Comparison of ENCODE assay signal across 8 cellular contexts in the genomic region with DNA sequence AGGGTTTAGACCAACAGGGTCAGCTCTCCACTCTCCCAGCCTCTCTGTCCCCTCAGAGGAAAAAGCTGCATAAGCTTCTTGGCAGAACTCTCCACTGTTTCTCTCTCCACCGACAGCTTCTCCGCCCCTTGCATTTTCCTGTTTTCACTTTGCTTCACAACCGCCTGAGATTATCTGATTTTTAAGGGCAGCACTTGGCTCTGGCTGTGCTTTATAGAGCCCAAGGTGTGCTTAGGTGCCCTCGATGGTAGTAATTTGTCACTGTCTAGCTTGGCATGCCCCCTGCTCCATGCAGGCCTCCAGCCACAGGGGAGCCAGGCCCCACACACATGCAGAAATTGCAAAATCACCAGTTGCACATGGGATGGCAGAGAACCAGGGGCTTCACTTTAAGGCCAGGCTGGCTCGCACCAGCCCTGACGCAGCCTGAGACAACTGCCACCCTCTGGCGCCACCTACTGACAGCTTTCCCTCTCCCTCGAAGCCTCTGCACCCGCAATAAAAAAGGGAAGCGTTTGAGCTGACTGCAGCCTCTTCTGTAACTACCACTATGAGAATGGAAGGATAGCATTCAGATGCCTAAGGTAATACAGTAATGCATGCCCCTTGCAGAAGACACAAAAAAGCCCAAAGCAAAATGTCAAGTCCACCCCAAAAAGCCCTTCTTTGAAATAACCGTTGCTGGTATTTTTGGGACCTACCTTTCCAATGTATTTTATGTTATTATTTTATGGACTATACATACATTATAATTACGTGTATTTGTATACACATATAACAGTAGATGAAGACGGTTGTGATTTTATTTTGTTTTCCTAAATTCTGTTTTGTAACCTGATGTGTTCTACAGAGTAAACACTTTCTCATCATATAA. TPM values are rescaled to one million over a fixed set of nuclear protein-coding genes. Genes with fewer than 3 reads are reported as not detected.
DNase-seq lines count a peak whose midpoint lies in the region; ATAC-seq, FAIRE-seq and TF ChIP-seq lines count a peak whose summit lies in the region.

No MANE protein-coding gene starts in this region.

- H3K27me3 ChIP-seq in HepG2 (ENCODE audit: control insufficient read depth in 1 of 2, insufficient read depth in 2 of 2, low read length in 2 of 2): peaks cover 0 to 8% of the 10 kb centered on the region in 2 experiments; a peak in 1 of 5 replicates

- H3K9ac ChIP-seq in HepG2 (ENCODE audit: insufficient read depth, low read depth, low read length): no peak overlapping the region

- ATAC-seq in GM18907 (IDR thresholded peaks at IDR 0.05; ENCODE audit: unreplicated experiment) (peak; percentile 92), HG03159 (IDR thresholded peaks at IDR 0.05; ENCODE audit: unreplicated experiment) (peak; percentile 93), HepG2 (peak; percentile 97)

- WGBS in HepG2 (ENCODE audit: low lambda C conversion rate): 5% methylated on average over 12 of the region's 13 CpGs

- H3K4me3 ChIP-seq in HepG2 (replicated peaks in 1 of 3; ENCODE audit: insufficient read depth in 1 of 3, low read depth in 2 of 3, low read length in 3 of 3): no peak overlapping the region

- TF ChIP-seq CTCF in HepG2 (CRISPR knock-in tag; IDR thresholded peaks at IDR 0.05): peak; percentile 93

- no peaks in the 10 kb centered on the region for H4K20me1 ChIP-seq in HepG2 (ENCODE audit: insufficient read depth, low read length)

- no peak overlapping the region for H3K27ac ChIP-seq in HepG2 (ENCODE audit: extremely low read length, insufficient read depth, low read length)

- BruUV-seq in HepG2 (replicated peaks; lab: Mats Ljungman, UMichigan): no TSS peak

- peak; percentile 86 for TF ChIP-seq RAD21 in HepG2 (CRISPR knock-in tag; IDR thresholded peaks at IDR 0.05)

- POLR2A ChIA-PET in HepG2 (lab: Yijun Ruan, JAX): no interaction called here

- no peaks in the 10 kb centered on the region for H3K9me3 ChIP-seq in HepG2 (ENCODE audit: low read length)

- no peak overlapping the region for H3K4me2 ChIP-seq in HepG2 (ENCODE audit: low read depth, low read length)

- no peaks in the 10 kb centered on the region for H3K79me2 ChIP-seq in HepG2 (ENCODE audit: insufficient read depth, low read length)

- in situ Hi-C loops in HepG2 (cut with HindIII; ENCODE audit: extremely low pct_ligation_motif_present, low pct_unique_long_range_greater_than_20kb): loop anchor here (5.0 to 25.0 kb wide), 2 partner anchors 346 to 711 kb away; no protein-coding TSS in a partner anchor

- TF ChIP-seq EP300 in HepG2 (IDR thresholded peaks at IDR 0.05; ENCODE audit: low read depth in 2 of 2, low read length in 2 of 2): no peak
- TF ChIP-seq EP300 in HepG2 (CRISPR knock-in tag; IDR thresholded peaks at IDR 0.05; ENCODE audit: borderline replicate concordance): no peak

- no peak overlapping the region for H2AFZ ChIP-seq in HepG2 (ENCODE audit: low read length)

- DNase-seq in AG20443 (ENCODE audit: low spot score) (peak; percentile 89), NCI-H345 (lab: John Stamatoyannopoulos, UW) (peak; percentile 79), cerebellum (ENCODE audit: low spot score) (peak; percentile 41), HepG2 (ENCODE audit: low spot score) (peak; percentile 40)
- DNase-seq in activated CD4-positive, alpha-beta T cell treated with anti-CD3 and anti-CD28 coated beads for 1 hour: peak; percentile 50
- peak; percentile 38 to 66 (median 43) for DNase-seq in stimulated activated CD4-positive, alpha-beta T cell treated with anti-CD3 and anti-CD28 coated beads, TNF-alpha, amount 100 ng/mL, for 4 hours (ENCODE audit: low read depth in 3 of 3)

- no peaks in the 10 kb centered on the region for H3K4me1 ChIP-seq in HepG2 (ENCODE audit: insufficient read depth, low read length)

- intact Hi-C loops in HepG2 (cut with micrococcal nuclease; ENCODE audit: unreplicated experiment): loop anchor here (5.0 to 10.0 kb wide), 3 partner anchors 86 to 703 kb away; no protein-coding TSS in a partner anchor

- TF ChIP-seq POLR2A in HepG2 (IDR thresholded peaks at IDR 0.05; ENCODE audit: insufficient read depth in 1 of 2, low read depth in 2 of 2, low read length in 2 of 2): no peak

- CTCF ChIA-PET in HepG2 (lab: Yijun Ruan, JAX; ENCODE audit: low intra/inter-chr PET ratio, low total read pairs): interaction anchor here (0.9 kb wide), 1 partner anchor 347 kb away, joined by 4 read pairs; no protein-coding TSS in a partner anchor

- H3K36me3 ChIP-seq in HepG2 (replicated peaks in 1 of 2; ENCODE audit: control insufficient read depth in 1 of 2, insufficient read depth in 2 of 2, low read length in 2 of 2): no peaks in the 10 kb centered on the region

- FAIRE-seq in HepG2 (lab: Jason Lieb, UNC): peak; percentile 65

TF ChIP-seq in HepG2, 621 proteins besides CTCF, POLR2A, EP300 and RAD21 (continues in another document):
- TF ChIP-seq STAG1 (CRISPR knock-in tag; IDR thresholded peaks at IDR 0.05): peak; percentile 88
- peak; percentile 59 for TF ChIP-seq SMC3 (IDR thresholded peaks at IDR 0.05; ENCODE audit: low read length)
- TF ChIP-seq REXO4 (CRISPR knock-in tag; IDR thresholded peaks at IDR 0.05; ENCODE audit: borderline replicate concordance): 0 out of 2 replicates have a peak, but pooled peaks have one; percentile 25
- no peak for TF ChIP-seq ZBTB49 (CRISPR knock-in tag; IDR thresholded peaks at IDR 0.05; ENCODE audit: borderline replicate concordance)
- TF ChIP-seq ZNF768 (CRISPR knock-in tag; IDR thresholded peaks at IDR 0.05): no peak

RNA-seq across cellular contexts. Expression of gene RIMBP2, which starts 32.0 kb away (rescaled TPM):
- 14.5 TPM for total RNA-seq in cerebellum
- not detected in 2 replicates for total RNA-seq in HepG2 (2016; rRNA removed; fragmentation: Illumina TruSeq; extraction: Trizol)
- total RNA-seq in HepG2 (2016; cell fraction: cytosol; rRNA removed; fragmentation: Illumina TruSeq; extraction: Trizol; ENCODE audit: low read depth): not detected in 2 replicates
- not detected in 2 replicates for total RNA-seq in HepG2 (2016; cell fraction: insoluble cytoplasmic fraction; rRNA removed; fragmentation: Illumina TruSeq; extraction: Trizol)
- total RNA-seq in HepG2 (2016; cell fraction: membrane; rRNA removed; fragmentation: Illumina TruSeq; extraction: Trizol): not detected in 2 replicates
- not detected in 2 replicates for total RNA-seq in HepG2 (2016; cell fraction: nucleus; rRNA removed; fragmentation: Illumina TruSeq; extraction: Trizol)
- polyA plus RNA-seq in HepG2 (2011; rRNA removed): 0.03 TPM in 1 of 2 replicates, not detected in the other
- 0.03 TPM in 1 of 2 replicates, not detected in the other for polyA plus RNA-seq in HepG2 (2011; cell fraction: cytosol; rRNA removed)
- 0.06 and 0.09 TPM in 2 replicates for polyA plus RNA-seq in HepG2 (2011; cell fraction: nucleus; rRNA removed)
- not detected in 2 replicates for polyA plus RNA-seq in HepG2 (2012)
- polyA plus RNA-seq in HepG2 (2016; cell fraction: cytosol; fragmentation: Illumina TruSeq; extraction: Trizol; ENCODE audit: low read depth): not detected in 2 replicates
- not detected in 2 replicates for polyA plus RNA-seq in HepG2 (2016; cell fraction: insoluble cytoplasmic fraction; fragmentation: Illumina TruSeq; extraction: Trizol; ENCODE audit: low read depth)
- polyA plus RNA-seq in HepG2 (2016; cell fraction: membrane; fragmentation: Illumina TruSeq; extraction: Trizol; ENCODE audit: low read depth): not detected in 2 replicates
- not detected in 2 replicates for polyA plus RNA-seq in HepG2 (2016; cell fraction: nucleus; fragmentation: Illumina TruSeq; extraction: Trizol; ENCODE audit: insufficient read depth, low read depth)
- 0.08 TPM in 1 of 2 replicates, not detected in the other for polyA minus RNA-seq in HepG2 (2011; rRNA and poly(A)+ RNA removed; ENCODE audit: low replicate concordance)
- polyA minus RNA-seq in HepG2 (2011; cell fraction: cytosol; rRNA and poly(A)+ RNA removed): not detected in 2 replicates
- polyA minus RNA-seq in HepG2 (2011; cell fraction: nucleus; rRNA and poly(A)+ RNA removed): not detected in 2 replicates

Comparison
In these comparisons a context has a peak if more than half of its experiments do, and no peak if none do; other contexts are left out.
1. RNA of gene RIMBP2, which starts 32.0 kb away (total RNA-seq): 14.5 TPM in cerebellum (single experiment); not detected in HepG2; every median in the first group is over 10 times any median in the second.
2. Peak in every context shown above with its lines, with median percentiles within 50 percentile points of each other: DNase-seq and ATAC-seq.